Comparison of ENCODE assay signal across 18 cellular contexts in the genomic region with DNA sequence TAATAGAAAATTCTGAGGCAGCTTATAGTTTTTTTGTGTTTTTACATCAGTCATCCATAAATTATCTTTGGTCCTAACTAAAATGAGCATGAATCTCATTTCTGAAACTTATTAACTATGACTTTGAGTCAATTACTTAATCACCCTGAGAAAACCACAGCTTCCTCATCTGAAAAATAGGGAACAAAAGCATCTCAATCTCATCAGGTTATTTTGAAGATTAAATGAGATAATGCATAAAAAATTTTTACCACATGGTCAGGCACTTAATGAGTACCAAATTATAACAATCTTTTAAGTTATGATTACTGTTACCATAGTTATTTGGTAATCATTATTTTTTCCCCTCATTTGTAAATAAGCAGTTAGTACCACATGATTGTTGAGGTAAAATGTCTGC.
"Had no signal": no experiment of that assay in that cellular context is flagged by ENCODE, and none has a peak within 500 bp of the region (broad histone marks: within the 10 kb centered on the region; RNA-seq: fewer than 3 reads in every experiment).

No MANE protein-coding gene starts in this region.

- H3K4me3 ChIP-seq: adrenal gland, breast epithelium, coronary artery, thoracic aorta, upper lobe of right lung had no signal

- ATAC-seq: activated naive CD4-positive, alpha-beta T cell treated with anti-CD3 and anti-CD28 coated beads, Interleukin-2, amount 50 U/mL, for 72 hours; activated T-cell treated with anti-CD3 and anti-CD28 coated beads, Interleukin-2, amount 50 U/mL, for 72 hours; left lobe of liver; upper lobe of right lung had no signal

- DNase-seq: activated CD4-positive, CD25-positive, alpha-beta regulatory T cell treated with anti-CD3 and anti-CD28 coated beads, Interleukin-2, amount 50 U/mL, for 72 hours; activated CD8-positive, alpha-beta memory T cell treated with anti-CD3 and anti-CD28 coated beads for 24 hours; activated gamma-delta T cell; activated T-cell treated with anti-CD3 and anti-CD28 coated beads, Interleukin-2, amount 50 U/mL, for 72 hours; adrenal gland; erythroblast; foreskin melanocyte; glutamatergic neuron; hippocampal formation; mammary epithelial cell; stimulated activated naive B cell treated with anti-CD40 and anti-IgM and Interleukin-4, amounts not matched to agents 10 μg/mL and 1 μg/mL and 100 μg/mL, for 72 hours; T1000; upper lobe of right lung had no signal
